ENCODE assay signal across 1 cellular context in genomic region chr17:43476306-43476705, GRCh38.
TF ChIP-seq lines count a peak whose summit lies in the region.
"Not testable (repeated sequence)": the region's sequence is repeated elsewhere in the genome, so short reads cannot be mapped to it uniquely, and the experiment has no call there.

No MANE protein-coding gene starts in this region.

TF ChIP-seq in HepG2, 621 proteins besides CTCF, POLR2A, EP300 and RAD21 (continued from another document):
- TF ChIP-seq DZIP1 (CRISPR knock-in tag; IDR thresholded peaks at IDR 0.05), result peak; percentile 83; the same call in 1 of the 2 replicates
- TF ChIP-seq ZNF687 (CRISPR knock-in tag; IDR thresholded peaks at IDR 0.05), result peak; percentile 61
- TF ChIP-seq NRL (CRISPR knock-in tag; IDR thresholded peaks at IDR 0.05; ENCODE audit: borderline replicate concordance), result peak; percentile 72; the same call in 1 of the 2 replicates
- TF ChIP-seq HIVEP1 (CRISPR knock-in tag; IDR thresholded peaks at IDR 0.05), result 0 out of 2 replicates have a peak, but pooled peaks have one; percentile 23
- TF ChIP-seq ZNF280B (CRISPR knock-in tag; IDR thresholded peaks at IDR 0.05; ENCODE audit: borderline replicate concordance), result peak; percentile 55; the same call in 1 of the 2 replicates
- TF ChIP-seq ZBTB40 (IDR thresholded peaks at IDR 0.05), result not testable (repeated sequence)
- TF ChIP-seq ZBTB40 (CRISPR knock-in tag; IDR thresholded peaks at IDR 0.05), result peak; percentile 43; the same call in 1 of the 2 replicates
- TF ChIP-seq ZNF407 (CRISPR knock-in tag; IDR thresholded peaks at IDR 0.05; ENCODE audit: not compliant biosample characterization), result peak; percentile 63
- peak; percentile 59; the same call in 1 of the 2 replicates for TF ChIP-seq HNRNPL (IDR thresholded peaks at IDR 0.05; ENCODE audit: low read depth, low read length)
